Comparison of ENCODE assay signal across 14 cellular contexts in genomic region chr17:29571883-29572681, GRCh38. TPM values are rescaled to one million over a fixed set of nuclear protein-coding genes. Genes with fewer than 3 reads are reported as not detected.
DNase-seq lines count a peak whose midpoint lies in the region; ATAC-seq and TF ChIP-seq lines count a peak whose summit lies in the region.
"Had no signal": no experiment of that assay in that cellular context is flagged by ENCODE, and none has a peak within 500 bp of the region (broad histone marks: within the 10 kb centered on the region; RNA-seq: fewer than 3 reads in every experiment).

No MANE protein-coding gene starts in this region.

- no peak overlapping the region for H3K27ac Mint-ChIP-seq in glutamatergic neuron (ENCODE audit: unreplicated experiment)
- H3K27ac Mint-ChIP-seq: stimulated activated naive CD8-positive, alpha-beta T cell treated with anti-CD3 and anti-CD28 coated beads, Interleukin-15, Interleukin-2, amounts not matched to agents 100 ng/mL and 50 ng/mL, for 24 hours had no signal

- TF ChIP-seq POLR2A in Peyer's patch (IDR thresholded peaks at IDR 0.05) (no peak), heart left ventricle (IDR thresholded peaks at IDR 0.05) (no peak)

- H3K9me3 ChIP-seq in BE2C = no peaks in the 10 kb centered on the region
- H3K9me3 ChIP-seq in Peyer's patch = no peaks in the 10 kb centered on the region
- H3K9me3 ChIP-seq in heart left ventricle = no peaks in the 10 kb centered on the region
- H3K9me3 ChIP-seq: Caco-2 had no signal

- H3K27ac ChIP-seq in Peyer's patch (peak overlapping the region in 2 of 4 donors; percentile 48 to 71), heart left ventricle (peak overlapping the region; percentile 17 to 70 (median 58))

- H3K4me1 Mint-ChIP-seq in glutamatergic neuron (ENCODE audit: low read depth, unreplicated experiment) = peaks cover 7% of the 10 kb centered on the region

- intact Hi-C loops in heart left ventricle (cut with DNase I) (loop anchor here in 1 of 10 donors (10.0 kb wide), 1 partner anchor 523 kb away; no protein-coding TSS in a partner anchor), posterior vena cava (cut with DNase I) (no loop called here)

- H3K9me3 Mint-ChIP-seq in glutamatergic neuron (ENCODE audit: unreplicated experiment) = no peaks in the 10 kb centered on the region
- H3K9me3 Mint-ChIP-seq: central memory CD8-positive, alpha-beta T cell; stimulated activated naive CD8-positive, alpha-beta T cell treated with anti-CD3 and anti-CD28 coated beads, Interleukin-15, Interleukin-2, amounts not matched to agents 100 ng/mL and 50 ng/mL, for 24 hours had no signal

- no peak for TF ChIP-seq CTCF in BE2C (IDR thresholded peaks at IDR 0.05; ENCODE audit: low read depth, low read length)
- TF ChIP-seq CTCF in Peyer's patch (IDR thresholded peaks at IDR 0.05) = no peak
- TF ChIP-seq CTCF in heart left ventricle (IDR thresholded peaks at IDR 0.05) = no peak
- TF ChIP-seq CTCF in glutamatergic neuron (IDR thresholded peaks at IDR 0.05; ENCODE audit: partially characterized antibody, unreplicated experiment) = no peak

- H3K4me1 ChIP-seq in BE2C (peaks cover 4% of the 10 kb centered on the region), Peyer's patch (peaks cover 3 to 46% (median 16%) of the 10 kb centered on the region in 4 donors), heart left ventricle (peaks cover 5 to 54% (median 31%) of the 10 kb centered on the region in 12 donors)

- H3K27me3 ChIP-seq in BE2C = peaks cover 5% of the 10 kb centered on the region; the same call in 1 of the 2 replicates
- H3K27me3 ChIP-seq in Peyer's patch = no peaks in the 10 kb centered on the region
- no peaks in the 10 kb centered on the region for H3K27me3 ChIP-seq in heart left ventricle

- H3K36me3 Mint-ChIP-seq in glutamatergic neuron (ENCODE audit: unreplicated experiment) = no peaks in the 10 kb centered on the region

- DNase-seq in BE2C (no peak), Peyer's patch (peak; percentile 15 to 49 (median 49)), heart left ventricle (peak in 2 of 5 donors; percentile 21 to 52), posterior vena cava (ENCODE audit: low spot score) (peak; percentile 72), HK-2 (ENCODE audit: unreplicated experiment) (no peak), NCI-H2196 treated with DMSO at 0.1 percent for 48 hours (lab: John Stamatoyannopoulos, UW; ENCODE audit: unreplicated experiment) (no peak), glutamatergic neuron (no peak), amygdala (lab: John Stamatoyannopoulos, UW) (no peak)
- DNase-seq: foreskin melanocyte, NCI-H2227 treated with DMSO at 0.1 percent for 48 hours had no signal

- peak in 3 of 4 donors; percentile 9 to 37 (median 22) for ATAC-seq in heart left ventricle

- H3K36me3 ChIP-seq in BE2C = no peaks in the 10 kb centered on the region
- H3K36me3 ChIP-seq in Peyer's patch = peaks cover 0 to 35% (median 0%) of the 10 kb centered on the region in 3 donors
- peaks cover 0 to 40% (median 36%) of the 10 kb centered on the region in 9 donors for H3K36me3 ChIP-seq in heart left ventricle

- H3K27me3 Mint-ChIP-seq in glutamatergic neuron (ENCODE audit: unreplicated experiment) = peaks cover 20% of the 10 kb centered on the region
- H3K27me3 Mint-ChIP-seq: central memory CD8-positive, alpha-beta T cell; stimulated activated naive CD8-positive, alpha-beta T cell treated with anti-CD3 and anti-CD28 coated beads, Interleukin-15, Interleukin-2, amounts not matched to agents 100 ng/mL and 50 ng/mL, for 24 hours had no signal

- peak overlapping the region; percentile 35 for H3K4me3 ChIP-seq in BE2C (ENCODE audit: low read depth, low read length)
- H3K4me3 ChIP-seq in Peyer's patch = peak overlapping the region; percentile 23 to 43 (median 41)
- H3K4me3 ChIP-seq in heart left ventricle = peak overlapping the region in 11 of 12 donors; percentile 5 to 49 (median 45)
- H3K4me3 ChIP-seq: GM12878 had no signal

- H3K4me3 Mint-ChIP-seq in glutamatergic neuron (ENCODE audit: unreplicated experiment) = no peak overlapping the region
- H3K4me3 Mint-ChIP-seq: central memory CD8-positive, alpha-beta T cell; stimulated activated naive CD8-positive, alpha-beta T cell treated with anti-CD3 and anti-CD28 coated beads, Interleukin-15, Interleukin-2, amounts not matched to agents 100 ng/mL and 50 ng/mL, for 24 hours had no signal

- WGBS in heart left ventricle, 4 donors = 34 to 51% (median 41%) methylated on average over 18 to 30 of the region's 30 CpGs

RNA-seq across cellular contexts. Expression of gene TP53I13, which starts 3.6 kb away (rescaled TPM):
- 11.0 TPM for polyA plus RNA-seq in BE2C (2012; ENCODE audit: insufficient read depth, insufficient read length, low read depth)
- 100 to 1,000 TPM in 2 of 4 donors, 10 to 100 TPM in 2; 86.6 to 204 (median 139) TPM for total RNA-seq in Peyer's patch
- total RNA-seq in heart left ventricle = 10 to 100 TPM; 23.8 to 65.5 (median 38.3) TPM
- polyA plus RNA-seq in heart left ventricle = 10 to 100 TPM; 65.1 to 93.0 TPM
- total RNA-seq in posterior vena cava = 10 to 100 TPM; 33.1 to 34.7 TPM
- 14.3 TPM for total RNA-seq in glutamatergic neuron (ENCODE audit: unreplicated experiment)

RNA-seq across cellular contexts. Expression of gene ABHD15, which starts 5.2 kb away (rescaled TPM):
- 0.12 TPM for polyA plus RNA-seq in BE2C (2012; ENCODE audit: insufficient read depth, insufficient read length, low read depth)
- total RNA-seq in Peyer's patch = 10 to 100 TPM; 19.0 to 41.2 (median 32.2) TPM
- total RNA-seq in heart left ventricle = 10 to 100 TPM in 2 of 9 donors, 1 to 10 TPM in 7; 5.3 to 13.1 (median 9.0) TPM
- 1 to 10 TPM; 4.0 to 8.2 TPM for polyA plus RNA-seq in heart left ventricle
- total RNA-seq in posterior vena cava = 1 to 10 TPM; 4.5 to 5.9 TPM
- 2.5 TPM for total RNA-seq in glutamatergic neuron (ENCODE audit: unreplicated experiment)

RNA-seq across cellular contexts. Expression of gene GIT1, which starts 17.4 kb away (rescaled TPM):
- 48.9 TPM for polyA plus RNA-seq in BE2C (2012; ENCODE audit: insufficient read depth, insufficient read length, low read depth)
- total RNA-seq in Peyer's patch (10 to 100 TPM; 31.9 to 66.7 (median 52.6) TPM), heart left ventricle (10 to 100 TPM; 23.1 to 52.9 (median 31.4) TPM), posterior vena cava (10 to 100 TPM; 28.1 to 43.5 TPM), glutamatergic neuron (ENCODE audit: unreplicated experiment) (46.7 TPM)
- polyA plus RNA-seq in heart left ventricle = 10 to 100 TPM; 23.0 to 37.8 TPM

RNA-seq across cellular contexts. Expression of gene ANKRD13B, which starts 20.9 kb away (rescaled TPM):
- polyA plus RNA-seq in BE2C (2012; ENCODE audit: insufficient read depth, insufficient read length, low read depth) = 84.2 TPM
- 10 to 100 TPM in 1 of 4 donors, 1 to 10 TPM in 3; 4.2 to 14.9 (median 8.3) TPM for total RNA-seq in Peyer's patch
- total RNA-seq in heart left ventricle = 1 to 10 TPM; 4.4 to 9.9 (median 6.1) TPM
- 10 to 100 TPM in 1 of 2 donors, 1 to 10 TPM in 1; 4.1 to 12.7 TPM for polyA plus RNA-seq in heart left ventricle
- total RNA-seq in posterior vena cava = 10 to 100 TPM; 11.2 to 11.5 TPM
- total RNA-seq in glutamatergic neuron (ENCODE audit: unreplicated experiment) = 123 TPM

RNA-seq across cellular contexts. Expression of gene CORO6, which starts 50.6 kb away (rescaled TPM):
- 7.5 TPM for polyA plus RNA-seq in BE2C (2012; ENCODE audit: insufficient read depth, insufficient read length, low read depth)
- total RNA-seq in Peyer's patch = 10 to 100 TPM in 3 of 4 donors, 1 to 10 TPM in 1; 4.0 to 28.9 (median 19.9) TPM
- total RNA-seq in heart left ventricle = 100 to 1,000 TPM in 3 of 9 donors, 10 to 100 TPM in 6; 72.1 to 115 (median 95.5) TPM
- polyA plus RNA-seq in heart left ventricle = 10 to 100 TPM; 50.7 to 96.2 TPM
- 10 to 100 TPM; 26.7 to 31.6 TPM for total RNA-seq in posterior vena cava
- total RNA-seq in glutamatergic neuron (ENCODE audit: unreplicated experiment) = 1.4 TPM

Comparison
In these comparisons a context has a peak if more than half of its experiments do, and no peak if none do; other contexts are left out.
1. DNase-seq: peak in Peyer's patch (3 of 3) and posterior vena cava (single experiment); none in BE2C (single experiment), HK-2 (single experiment), NCI-H2196 treated with DMSO at 0.1 percent for 48 hours (single experiment), glutamatergic neuron (single experiment) and amygdala (0 of 56).
2. Peak in every context shown above with its lines, with median percentiles within 50 percentile points of each other: H3K4me3 ChIP-seq.